In the genomic region with DNA sequence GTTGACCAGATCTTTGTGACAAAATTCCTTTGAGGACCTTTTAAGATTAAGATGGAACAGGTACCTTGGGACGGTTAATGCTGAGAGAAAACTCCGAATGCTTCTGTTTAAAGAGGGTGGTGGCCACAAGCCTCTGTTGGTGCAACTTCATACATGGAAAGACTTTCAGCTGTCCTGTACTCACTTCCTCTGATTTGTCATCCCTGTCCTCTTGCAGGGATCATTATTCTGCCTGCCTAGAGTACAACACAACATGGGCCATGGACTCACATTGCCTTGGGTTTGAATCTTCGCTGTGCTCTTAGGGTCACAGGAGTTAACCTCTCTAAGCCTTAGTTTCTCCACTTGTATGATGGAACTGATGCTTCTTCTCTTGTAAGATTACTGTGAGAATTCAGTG, we compare ENCODE assay signal across 24 cellular contexts.
DNase-seq lines count a peak whose midpoint lies in the region; ATAC-seq and TF ChIP-seq lines count a peak whose summit lies in the region.
"Had no signal": no experiment of that assay in that cellular context is flagged by ENCODE, and none has a peak within 500 bp of the region (broad histone marks: within the 10 kb centered on the region; RNA-seq: fewer than 3 reads in every experiment).

No MANE protein-coding gene starts in this region.

- 85 to 98% (median 88%) methylated on average over 3 of the region's 3 CpGs for WGBS in spleen, 5 donors

- peaks cover 56% of the 10 kb centered on the region for H3K4me1 Mint-ChIP-seq in T-helper 1 cell treated with Interleukin-12 subunit alpha and Interleukin-12 subunit beta and Interleukin-4 antibody, amounts not matched to agents 30 μg/mL and 1 μg/mL, for 36 hours (ENCODE audit: low read depth)
- H3K4me1 Mint-ChIP-seq in T-helper 17 cell: peaks cover 16% of the 10 kb centered on the region

- DNase-seq in T-helper 1 cell: no peak
- DNase-seq in T-helper 17 cell: no peak
- DNase-seq in colonic mucosa: no peak
- DNase-seq in spleen: no peak
- DNase-seq in HAP-1 (ENCODE audit: low spot score in 2 of 2): no peak
- DNase-seq in ecto neural progenitor cell (ENCODE audit: low spot score): no peak
- DNase-seq: caudate nucleus; erythroblast; foreskin melanocyte; GF-D8; GM23248; left ventricle myocardium superior; NCI-H1048; NCI-H1930; NCI-H226; OCI-M1; SHP77; stimulated activated CD4-positive, alpha-beta T cell treated with anti-CD3 and anti-CD28 coated beads, Interleukin-1b, Interleukin-23, amount 100 ng/mL, for 48 hours; SW 1271 had no signal

- H3K4me3 ChIP-seq in colonic mucosa (no peak overlapping the region), spleen (no peak overlapping the region), HAP-1 (no peak overlapping the region)
- H3K4me3 ChIP-seq: ascending aorta, GM23248, hepatocyte had no signal

- H3K27me3 Mint-ChIP-seq in T-helper 1 cell treated with Interleukin-12 subunit alpha and Interleukin-12 subunit beta and Interleukin-4 antibody, amounts not matched to agents 30 μg/mL and 1 μg/mL, for 36 hours (ENCODE audit: low read depth): no peaks in the 10 kb centered on the region
- H3K27me3 Mint-ChIP-seq in T-helper 17 cell: no peaks in the 10 kb centered on the region

- TF ChIP-seq POLR2A in spleen (IDR thresholded peaks at IDR 0.05): no peak

- intact Hi-C loops in colonic mucosa (cut with DNase I) (no loop called here), spleen (cut with DNase I; ENCODE audit: low total_unique reads) (loop anchor here (10.0 kb wide), 1 partner anchor 66 kb away; no protein-coding TSS in a partner anchor)

- H3K4me3 Mint-ChIP-seq in T-helper 1 cell treated with Interleukin-12 subunit alpha and Interleukin-12 subunit beta and Interleukin-4 antibody, amounts not matched to agents 30 μg/mL and 1 μg/mL, for 36 hours: peak overlapping the region; percentile 86
- H3K4me3 Mint-ChIP-seq in T-helper 17 cell: no peak overlapping the region

- no peak overlapping the region for H3K9ac ChIP-seq in colonic mucosa (ENCODE audit: low read depth in 2 of 2, low read length in 2 of 2)
- H3K9ac ChIP-seq: GM23248 had no signal

- peak overlapping the region; percentile 22 for H3K27ac ChIP-seq in colonic mucosa
- H3K27ac ChIP-seq in spleen: peak overlapping the region; percentile 54 to 88 (median 78)
- H3K27ac ChIP-seq: 22Rv1, ascending aorta, GM23248, hepatocyte had no signal

- H3K4me1 ChIP-seq in colonic mucosa (no peaks in the 10 kb centered on the region), spleen (peaks cover 9 to 69% (median 28%) of the 10 kb centered on the region in 6 donors), HAP-1 (no peaks in the 10 kb centered on the region)

- H3K36me3 ChIP-seq in colonic mucosa (no peaks in the 10 kb centered on the region), spleen (peaks cover 0 to 31% (median 0%) of the 10 kb centered on the region in 6 donors), HAP-1 (replicated peaks) (no peaks in the 10 kb centered on the region)
- H3K36me3 ChIP-seq: ascending aorta had no signal

- H3K27ac Mint-ChIP-seq in T-helper 1 cell treated with Interleukin-12 subunit alpha and Interleukin-12 subunit beta and Interleukin-4 antibody, amounts not matched to agents 30 μg/mL and 1 μg/mL, for 36 hours: peak overlapping the region; percentile 97
- peak overlapping the region; percentile 88 for H3K27ac Mint-ChIP-seq in T-helper 17 cell

- peaks cover 34% of the 10 kb centered on the region for H3K36me3 Mint-ChIP-seq in T-helper 1 cell treated with Interleukin-12 subunit alpha and Interleukin-12 subunit beta and Interleukin-4 antibody, amounts not matched to agents 30 μg/mL and 1 μg/mL, for 36 hours (ENCODE audit: low read depth)
- H3K36me3 Mint-ChIP-seq in T-helper 17 cell (ENCODE audit: low read depth): peaks cover 2% of the 10 kb centered on the region

- H3K27me3 ChIP-seq in colonic mucosa (no peaks in the 10 kb centered on the region), spleen (replicated peaks in 1 of 7) (no peaks in the 10 kb centered on the region), HAP-1 (ENCODE audit: low read depth) (no peaks in the 10 kb centered on the region)
- H3K27me3 ChIP-seq: ascending aorta, hepatocyte had no signal

- H3K9me3 Mint-ChIP-seq in T-helper 1 cell treated with Interleukin-12 subunit alpha and Interleukin-12 subunit beta and Interleukin-4 antibody, amounts not matched to agents 30 μg/mL and 1 μg/mL, for 36 hours: peaks cover 6% of the 10 kb centered on the region

- TF ChIP-seq CTCF in colonic mucosa (IDR thresholded peaks at IDR 0.05) (no peak), spleen (IDR thresholded peaks at IDR 0.05 in 8 of 11, conservative IDR thresholded peaks at IDR 0.05 in 3 of 11) (no peak)

- in situ Hi-C loops in HAP-1 (cut with MboI; ENCODE audit: low sequenced_read_pairs): no loop called here

- H3K9me3 ChIP-seq in T-helper 17 cell (ENCODE audit: control insufficient read depth, low read length, poor library complexity, severe bottlenecking) (no peaks in the 10 kb centered on the region), colonic mucosa (no peaks in the 10 kb centered on the region), spleen (no peaks in the 10 kb centered on the region), HAP-1 (no peaks in the 10 kb centered on the region)
- H3K9me3 ChIP-seq: ascending aorta had no signal

- no peak for ATAC-seq in T-helper 17 cell
- ATAC-seq in GM19455 (IDR thresholded peaks at IDR 0.05; ENCODE audit: unreplicated experiment): no peak
- ATAC-seq: left ventricle myocardium superior had no signal
